In the genomic region with DNA sequence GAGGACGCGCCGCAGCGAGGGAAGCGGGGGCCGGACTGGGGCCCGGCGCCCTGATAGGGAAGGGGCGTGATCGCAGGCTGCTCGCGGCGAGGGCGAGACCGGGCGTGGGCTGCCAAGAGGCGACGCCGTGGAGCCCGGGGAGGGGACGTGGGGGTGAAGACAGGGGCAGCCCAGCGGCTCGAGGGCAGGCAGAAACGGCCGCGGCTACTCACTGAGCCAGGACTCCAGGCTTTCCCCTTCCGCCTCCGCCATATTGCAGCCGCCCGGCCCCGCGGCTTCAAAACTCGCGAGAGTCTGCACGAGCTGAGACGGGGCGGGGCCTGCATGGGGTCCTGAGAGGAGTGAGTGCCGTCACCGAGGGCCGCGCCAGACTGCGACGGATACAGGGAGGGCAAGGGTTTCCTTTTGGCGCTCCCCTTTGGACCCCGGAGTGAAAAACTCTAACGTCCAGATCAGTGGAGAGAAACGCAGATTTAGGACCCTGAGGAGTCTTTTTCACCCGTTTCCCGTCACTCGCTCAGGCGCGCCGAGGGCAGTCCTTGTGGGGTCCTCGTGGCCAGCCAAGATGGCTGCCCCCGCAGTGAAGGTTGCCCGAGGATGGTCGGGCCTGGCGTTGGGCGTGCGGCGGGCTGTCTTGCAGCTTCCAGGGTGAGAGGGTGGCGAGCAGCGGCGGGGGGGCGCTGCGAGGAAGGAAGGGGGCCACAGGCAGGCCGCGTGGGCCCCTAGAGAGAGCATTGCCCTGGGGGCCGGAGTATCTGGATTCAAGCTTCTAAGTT, we compare ENCODE assay signal across 1 cellular context.
A peak's percentile ranks its signal among the peaks of the same experiment; 100 is the strongest.
TF ChIP-seq lines count a peak whose summit lies in the region.

A gene with protein sequence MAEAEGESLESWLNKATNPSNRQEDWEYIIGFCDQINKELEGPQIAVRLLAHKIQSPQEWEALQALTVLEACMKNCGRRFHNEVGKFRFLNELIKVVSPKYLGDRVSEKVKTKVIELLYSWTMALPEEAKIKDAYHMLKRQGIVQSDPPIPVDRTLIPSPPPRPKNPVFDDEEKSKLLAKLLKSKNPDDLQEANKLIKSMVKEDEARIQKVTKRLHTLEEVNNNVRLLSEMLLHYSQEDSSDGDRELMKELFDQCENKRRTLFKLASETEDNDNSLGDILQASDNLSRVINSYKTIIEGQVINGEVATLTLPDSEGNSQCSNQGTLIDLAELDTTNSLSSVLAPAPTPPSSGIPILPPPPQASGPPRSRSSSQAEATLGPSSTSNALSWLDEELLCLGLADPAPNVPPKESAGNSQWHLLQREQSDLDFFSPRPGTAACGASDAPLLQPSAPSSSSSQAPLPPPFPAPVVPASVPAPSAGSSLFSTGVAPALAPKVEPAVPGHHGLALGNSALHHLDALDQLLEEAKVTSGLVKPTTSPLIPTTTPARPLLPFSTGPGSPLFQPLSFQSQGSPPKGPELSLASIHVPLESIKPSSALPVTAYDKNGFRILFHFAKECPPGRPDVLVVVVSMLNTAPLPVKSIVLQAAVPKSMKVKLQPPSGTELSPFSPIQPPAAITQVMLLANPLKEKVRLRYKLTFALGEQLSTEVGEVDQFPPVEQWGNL (minus strand): TSS at position 271 of the 776 bp plus-strand sequence. CDS start 19 bp downstream, at position 252.
A gene (plus strand): TSS at position 544 of the 776 bp plus-strand sequence. CDS start 22 bp downstream, at position 566.

TF ChIP-seq in HEK293, 187 proteins besides CTCF, POLR2A, EP300 and RAD21 (continued from another document):
- TF ChIP-seq, protein P1, sequence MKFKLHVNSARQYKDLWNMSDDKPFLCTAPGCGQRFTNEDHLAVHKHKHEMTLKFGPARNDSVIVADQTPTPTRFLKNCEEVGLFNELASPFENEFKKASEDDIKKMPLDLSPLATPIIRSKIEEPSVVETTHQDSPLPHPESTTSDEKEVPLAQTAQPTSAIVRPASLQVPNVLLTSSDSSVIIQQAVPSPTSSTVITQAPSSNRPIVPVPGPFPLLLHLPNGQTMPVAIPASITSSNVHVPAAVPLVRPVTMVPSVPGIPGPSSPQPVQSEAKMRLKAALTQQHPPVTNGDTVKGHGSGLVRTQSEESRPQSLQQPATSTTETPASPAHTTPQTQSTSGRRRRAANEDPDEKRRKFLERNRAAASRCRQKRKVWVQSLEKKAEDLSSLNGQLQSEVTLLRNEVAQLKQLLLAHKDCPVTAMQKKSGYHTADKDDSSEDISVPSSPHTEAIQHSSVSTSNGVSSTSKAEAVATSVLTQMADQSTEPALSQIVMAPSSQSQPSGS (tag by site-specific recombination; IDR thresholded peaks at IDR 0.05; ENCODE audit: low read depth): no peak; the same call in 1 of the 2 replicates
- TF ChIP-seq ZIC2 (tag by site-specific recombination; IDR thresholded peaks at IDR 0.05) (peak; percentile 39), ZEB2 (tag by site-specific recombination; IDR thresholded peaks at IDR 0.05) (peak; percentile 90), ZNF133 (tag by site-specific recombination; IDR thresholded peaks at IDR 0.05) (no peak), YY1 (tag by site-specific recombination; IDR thresholded peaks at IDR 0.05) (peak; percentile 95), ZFHX2 (tag by site-specific recombination; conservative IDR thresholded peaks at IDR 0.05) (peak; percentile 86), KLF10 (tag by site-specific recombination; IDR thresholded peaks at IDR 0.05) (peak; percentile 82), ZNF2 (tag by site-specific recombination; IDR thresholded peaks at IDR 0.05) (peak; percentile 65; the same call in 1 of the 2 replicates), IKZF3 (tag by site-specific recombination; IDR thresholded peaks at IDR 0.05) (no peak), ZNF701 (tag by site-specific recombination; IDR thresholded peaks at IDR 0.05) (no peak), ZNF623 (tag by site-specific recombination; IDR thresholded peaks at IDR 0.05) (no peak; the same call in 1 of the 2 replicates), ZNF830 (tag by site-specific recombination; IDR thresholded peaks at IDR 0.05; ENCODE audit: low read depth) (no peak), OSR2 (tag by site-specific recombination; IDR thresholded peaks at IDR 0.05) (no peak), ZNF132 (tag by site-specific recombination; IDR thresholded peaks at IDR 0.05; ENCODE audit: borderline replicate concordance) (no peak), EGR2 (tag by site-specific recombination; IDR thresholded peaks at IDR 0.05; ENCODE audit: low read depth) (peak; percentile 81), ZNF202 (tag by site-specific recombination; IDR thresholded peaks at IDR 0.05; ENCODE audit: borderline replicate concordance) (no peak), KLF1 (tag by site-specific recombination; IDR thresholded peaks at IDR 0.05) (peak; percentile 78), KLF16 (tag by site-specific recombination; IDR thresholded peaks at IDR 0.05) (peak; percentile 93), TCF7L2 (IDR thresholded peaks at IDR 0.05; ENCODE audit: borderline replicate concordance, low read depth, low read length) (no peak), YY2 (tag by site-specific recombination; IDR thresholded peaks at IDR 0.05) (peak; percentile 96), ZBTB20 (tag by site-specific recombination; IDR thresholded peaks at IDR 0.05) (peak; percentile 48; the same call in 1 of the 2 replicates)
- TF ChIP-seq, protein P2, sequence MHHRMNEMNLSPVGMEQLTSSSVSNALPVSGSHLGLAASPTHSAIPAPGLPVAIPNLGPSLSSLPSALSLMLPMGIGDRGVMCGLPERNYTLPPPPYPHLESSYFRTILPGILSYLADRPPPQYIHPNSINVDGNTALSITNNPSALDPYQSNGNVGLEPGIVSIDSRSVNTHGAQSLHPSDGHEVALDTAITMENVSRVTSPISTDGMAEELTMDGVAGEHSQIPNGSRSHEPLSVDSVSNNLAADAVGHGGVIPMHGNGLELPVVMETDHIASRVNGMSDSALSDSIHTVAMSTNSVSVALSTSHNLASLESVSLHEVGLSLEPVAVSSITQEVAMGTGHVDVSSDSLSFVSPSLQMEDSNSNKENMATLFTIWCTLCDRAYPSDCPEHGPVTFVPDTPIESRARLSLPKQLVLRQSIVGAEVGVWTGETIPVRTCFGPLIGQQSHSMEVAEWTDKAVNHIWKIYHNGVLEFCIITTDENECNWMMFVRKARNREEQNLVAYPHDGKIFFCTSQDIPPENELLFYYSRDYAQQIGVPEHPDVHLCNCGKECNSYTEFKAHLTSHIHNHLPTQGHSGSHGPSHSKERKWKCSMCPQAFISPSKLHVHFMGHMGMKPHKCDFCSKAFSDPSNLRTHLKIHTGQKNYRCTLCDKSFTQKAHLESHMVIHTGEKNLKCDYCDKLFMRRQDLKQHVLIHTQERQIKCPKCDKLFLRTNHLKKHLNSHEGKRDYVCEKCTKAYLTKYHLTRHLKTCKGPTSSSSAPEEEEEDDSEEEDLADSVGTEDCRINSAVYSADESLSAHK (tag by site-specific recombination; IDR thresholded peaks at IDR 0.05): peak; percentile 28
- TF ChIP-seq, protein P3, sequence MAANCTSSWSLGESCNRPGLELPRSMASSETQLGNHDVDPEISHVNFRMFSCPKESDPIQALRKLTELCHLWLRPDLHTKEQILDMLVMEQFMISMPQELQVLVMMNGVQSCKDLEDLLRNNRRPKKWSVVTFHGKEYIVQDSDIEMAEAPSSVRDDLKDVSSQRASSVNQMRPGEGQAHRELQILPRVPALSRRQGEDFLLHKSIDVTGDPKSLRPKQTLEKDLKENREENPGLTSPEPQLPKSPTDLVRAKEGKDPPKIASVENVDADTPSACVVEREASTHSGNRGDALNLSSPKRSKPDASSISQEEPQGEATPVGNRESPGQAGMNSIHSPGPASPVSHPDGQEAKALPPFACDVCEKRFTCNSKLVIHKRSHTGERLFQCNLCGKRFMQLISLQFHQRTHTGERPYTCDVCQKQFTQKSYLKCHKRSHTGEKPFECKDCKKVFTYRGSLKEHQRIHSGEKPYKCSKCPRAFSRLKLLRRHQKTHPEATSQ (tag by site-specific recombination; IDR thresholded peaks at IDR 0.05): 0 out of 2 replicates have a peak, but pooled peaks have one; percentile 28
- TF ChIP-seq, protein P4, sequence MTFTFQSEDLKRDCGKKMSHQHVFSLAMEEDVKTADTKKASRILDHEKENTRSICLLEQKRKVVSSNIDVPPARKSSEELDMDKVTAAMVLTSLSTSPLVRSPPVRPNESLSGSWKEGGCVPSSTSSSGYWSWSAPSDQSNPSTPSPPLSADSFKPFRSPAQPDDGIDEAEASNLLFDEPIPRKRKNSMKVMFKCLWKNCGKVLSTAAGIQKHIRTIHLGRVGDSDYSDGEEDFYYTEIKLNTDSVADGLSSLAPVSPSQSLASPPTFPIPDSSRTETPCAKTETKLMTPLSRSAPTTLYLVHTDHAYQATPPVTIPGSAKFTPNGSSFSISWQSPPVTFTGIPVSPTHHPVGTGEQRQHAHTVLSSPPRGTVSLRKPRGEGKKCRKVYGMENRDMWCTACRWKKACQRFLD (tag by site-specific recombination; IDR thresholded peaks at IDR 0.05): 0 out of 2 replicates have a peak, but pooled peaks have one; percentile 77
- TF ChIP-seq, protein P5, sequence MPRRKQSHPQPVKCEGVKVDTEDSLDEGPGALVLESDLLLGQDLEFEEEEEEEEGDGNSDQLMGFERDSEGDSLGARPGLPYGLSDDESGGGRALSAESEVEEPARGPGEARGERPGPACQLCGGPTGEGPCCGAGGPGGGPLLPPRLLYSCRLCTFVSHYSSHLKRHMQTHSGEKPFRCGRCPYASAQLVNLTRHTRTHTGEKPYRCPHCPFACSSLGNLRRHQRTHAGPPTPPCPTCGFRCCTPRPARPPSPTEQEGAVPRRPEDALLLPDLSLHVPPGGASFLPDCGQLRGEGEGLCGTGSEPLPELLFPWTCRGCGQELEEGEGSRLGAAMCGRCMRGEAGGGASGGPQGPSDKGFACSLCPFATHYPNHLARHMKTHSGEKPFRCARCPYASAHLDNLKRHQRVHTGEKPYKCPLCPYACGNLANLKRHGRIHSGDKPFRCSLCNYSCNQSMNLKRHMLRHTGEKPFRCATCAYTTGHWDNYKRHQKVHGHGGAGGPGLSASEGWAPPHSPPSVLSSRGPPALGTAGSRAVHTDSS (tag by site-specific recombination; IDR thresholded peaks at IDR 0.05): peak; percentile 29; the same call in 1 of the 2 replicates
- TF ChIP-seq, protein P6, sequence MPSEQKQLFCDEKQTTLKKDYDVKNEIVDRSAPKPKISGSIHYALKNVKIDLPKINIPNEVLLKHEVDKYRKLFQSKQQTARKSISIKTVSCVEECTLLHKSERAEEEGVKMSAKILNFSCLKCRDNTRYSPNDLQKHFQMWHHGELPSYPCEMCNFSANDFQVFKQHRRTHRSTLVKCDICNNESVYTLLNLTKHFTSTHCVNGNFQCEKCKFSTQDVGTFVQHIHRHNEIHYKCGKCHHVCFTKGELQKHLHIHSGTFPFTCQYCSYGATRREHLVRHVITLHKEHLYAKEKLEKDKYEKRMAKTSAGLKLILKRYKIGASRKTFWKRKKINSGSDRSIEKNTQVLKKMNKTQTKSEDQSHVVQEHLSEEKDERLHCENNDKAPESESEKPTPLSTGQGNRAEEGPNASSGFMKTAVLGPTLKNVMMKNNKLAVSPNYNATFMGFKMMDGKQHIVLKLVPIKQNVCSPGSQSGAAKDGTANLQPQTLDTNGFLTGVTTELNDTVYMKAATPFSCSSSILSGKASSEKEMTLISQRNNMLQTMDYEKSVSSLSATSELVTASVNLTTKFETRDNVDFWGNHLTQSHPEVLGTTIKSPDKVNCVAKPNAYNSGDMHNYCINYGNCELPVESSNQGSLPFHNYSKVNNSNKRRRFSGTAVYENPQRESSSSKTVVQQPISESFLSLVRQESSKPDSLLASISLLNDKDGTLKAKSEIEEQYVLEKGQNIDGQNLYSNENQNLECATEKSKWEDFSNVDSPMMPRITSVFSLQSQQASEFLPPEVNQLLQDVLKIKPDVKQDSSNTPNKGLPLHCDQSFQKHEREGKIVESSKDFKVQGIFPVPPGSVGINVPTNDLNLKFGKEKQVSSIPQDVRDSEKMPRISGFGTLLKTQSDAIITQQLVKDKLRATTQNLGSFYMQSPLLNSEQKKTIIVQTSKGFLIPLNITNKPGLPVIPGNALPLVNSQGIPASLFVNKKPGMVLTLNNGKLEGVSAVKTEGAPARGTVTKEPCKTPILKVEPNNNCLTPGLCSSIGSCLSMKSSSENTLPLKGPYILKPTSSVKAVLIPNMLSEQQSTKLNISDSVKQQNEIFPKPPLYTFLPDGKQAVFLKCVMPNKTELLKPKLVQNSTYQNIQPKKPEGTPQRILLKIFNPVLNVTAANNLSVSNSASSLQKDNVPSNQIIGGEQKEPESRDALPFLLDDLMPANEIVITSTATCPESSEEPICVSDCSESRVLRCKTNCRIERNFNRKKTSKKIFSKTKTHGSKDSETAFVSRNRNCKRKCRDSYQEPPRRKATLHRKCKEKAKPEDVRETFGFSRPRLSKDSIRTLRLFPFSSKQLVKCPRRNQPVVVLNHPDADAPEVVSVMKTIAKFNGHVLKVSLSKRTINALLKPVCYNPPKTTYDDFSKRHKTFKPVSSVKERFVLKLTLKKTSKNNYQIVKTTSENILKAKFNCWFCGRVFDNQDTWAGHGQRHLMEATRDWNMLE (tag by site-specific recombination; conservative IDR thresholded peaks at IDR 0.05; ENCODE audit: low read depth): peak; percentile 42; the same call in 1 of the 2 replicates
- TF ChIP-seq, protein P7, sequence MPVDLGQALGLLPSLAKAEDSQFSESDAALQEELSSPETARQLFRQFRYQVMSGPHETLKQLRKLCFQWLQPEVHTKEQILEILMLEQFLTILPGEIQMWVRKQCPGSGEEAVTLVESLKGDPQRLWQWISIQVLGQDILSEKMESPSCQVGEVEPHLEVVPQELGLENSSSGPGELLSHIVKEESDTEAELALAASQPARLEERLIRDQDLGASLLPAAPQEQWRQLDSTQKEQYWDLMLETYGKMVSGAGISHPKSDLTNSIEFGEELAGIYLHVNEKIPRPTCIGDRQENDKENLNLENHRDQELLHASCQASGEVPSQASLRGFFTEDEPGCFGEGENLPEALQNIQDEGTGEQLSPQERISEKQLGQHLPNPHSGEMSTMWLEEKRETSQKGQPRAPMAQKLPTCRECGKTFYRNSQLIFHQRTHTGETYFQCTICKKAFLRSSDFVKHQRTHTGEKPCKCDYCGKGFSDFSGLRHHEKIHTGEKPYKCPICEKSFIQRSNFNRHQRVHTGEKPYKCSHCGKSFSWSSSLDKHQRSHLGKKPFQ (tag by site-specific recombination; IDR thresholded peaks at IDR 0.05): 0 out of 2 replicates have a peak, but pooled peaks have one; percentile 11
- TF ChIP-seq, protein P8, sequence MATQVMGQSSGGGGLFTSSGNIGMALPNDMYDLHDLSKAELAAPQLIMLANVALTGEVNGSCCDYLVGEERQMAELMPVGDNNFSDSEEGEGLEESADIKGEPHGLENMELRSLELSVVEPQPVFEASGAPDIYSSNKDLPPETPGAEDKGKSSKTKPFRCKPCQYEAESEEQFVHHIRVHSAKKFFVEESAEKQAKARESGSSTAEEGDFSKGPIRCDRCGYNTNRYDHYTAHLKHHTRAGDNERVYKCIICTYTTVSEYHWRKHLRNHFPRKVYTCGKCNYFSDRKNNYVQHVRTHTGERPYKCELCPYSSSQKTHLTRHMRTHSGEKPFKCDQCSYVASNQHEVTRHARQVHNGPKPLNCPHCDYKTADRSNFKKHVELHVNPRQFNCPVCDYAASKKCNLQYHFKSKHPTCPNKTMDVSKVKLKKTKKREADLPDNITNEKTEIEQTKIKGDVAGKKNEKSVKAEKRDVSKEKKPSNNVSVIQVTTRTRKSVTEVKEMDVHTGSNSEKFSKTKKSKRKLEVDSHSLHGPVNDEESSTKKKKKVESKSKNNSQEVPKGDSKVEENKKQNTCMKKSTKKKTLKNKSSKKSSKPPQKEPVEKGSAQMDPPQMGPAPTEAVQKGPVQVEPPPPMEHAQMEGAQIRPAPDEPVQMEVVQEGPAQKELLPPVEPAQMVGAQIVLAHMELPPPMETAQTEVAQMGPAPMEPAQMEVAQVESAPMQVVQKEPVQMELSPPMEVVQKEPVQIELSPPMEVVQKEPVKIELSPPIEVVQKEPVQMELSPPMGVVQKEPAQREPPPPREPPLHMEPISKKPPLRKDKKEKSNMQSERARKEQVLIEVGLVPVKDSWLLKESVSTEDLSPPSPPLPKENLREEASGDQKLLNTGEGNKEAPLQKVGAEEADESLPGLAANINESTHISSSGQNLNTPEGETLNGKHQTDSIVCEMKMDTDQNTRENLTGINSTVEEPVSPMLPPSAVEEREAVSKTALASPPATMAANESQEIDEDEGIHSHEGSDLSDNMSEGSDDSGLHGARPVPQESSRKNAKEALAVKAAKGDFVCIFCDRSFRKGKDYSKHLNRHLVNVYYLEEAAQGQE (tag by site-specific recombination; IDR thresholded peaks at IDR 0.05): peak; percentile 27; the same call in 1 of the 2 replicates
TF ChIP-seq in HEK293: peak in this region for 63.
